In the genomic region with DNA sequence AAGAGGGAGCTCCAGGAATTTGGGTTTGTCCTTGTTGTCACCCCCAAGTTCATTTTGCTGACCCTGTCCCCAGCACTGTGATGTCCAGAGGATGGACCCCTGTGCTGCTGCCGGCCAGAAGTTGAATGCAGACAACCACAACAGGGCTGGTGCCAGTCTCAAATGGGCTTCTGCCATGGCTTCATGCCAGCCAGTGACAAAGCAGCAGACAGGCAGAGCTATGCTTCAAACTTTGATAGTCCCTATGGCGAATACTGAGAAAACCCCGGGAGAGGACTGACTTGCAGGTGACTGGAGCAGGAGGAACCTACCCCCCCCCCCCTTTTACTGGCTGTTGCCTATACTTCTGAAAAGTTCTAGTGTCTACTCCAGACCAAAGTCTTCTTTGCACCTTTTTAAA, we compare ENCODE assay signal across 8 cellular contexts. TPM values are rescaled to one million over a fixed set of nuclear protein-coding genes. Genes with fewer than 3 reads are reported as not detected.
A peak's percentile ranks its signal among the peaks of the same experiment; 100 is the strongest.
DNase-seq lines count a peak whose midpoint lies in the region.

No MANE protein-coding gene starts in this region.

- peak; percentile 77 for DNase-seq in Ammon's horn (ENCODE audit: low spot score)
- DNase-seq in LHCN-M2 (ENCODE audit: low read depth) = peak; percentile 43
- peak; percentile 41 for DNase-seq in cerebellar cortex (ENCODE audit: low spot score)
- DNase-seq in midbrain (lab: John Stamatoyannopoulos, UW) = peak; percentile 42
- DNase-seq in SHP77 treated with DMSO at 0.1 percent for 48 hours (lab: John Stamatoyannopoulos, UW) = no peak
- DNase-seq in mucosa of gallbladder (ENCODE audit: low spot score) = no peak
- DNase-seq in epidermal melanocyte (ENCODE audit: insufficient read length, low spot score) = no peak
- DNase-seq in NCI-H1417 (lab: John Stamatoyannopoulos, UW) = no peak

RNA-seq across cellular contexts. Expression of gene SMAD7, which starts 3.2 kb away (rescaled TPM):
- 7.6 and 13.9 TPM in 2 replicates for total RNA-seq in LHCN-M2 (2014; rRNA removed)
- 10.4 TPM for polyA plus RNA-seq in LHCN-M2 (2012)
- 20.0 TPM for total RNA-seq in mucosa of gallbladder

Comparison
In these comparisons a context has a peak if more than half of its experiments do, and no peak if none do; other contexts are left out.
1. DNase-seq: peak in Ammon's horn (single experiment), LHCN-M2 (single experiment), cerebellar cortex (single experiment) and midbrain (single experiment); none in SHP77 treated with DMSO at 0.1 percent for 48 hours (single experiment), mucosa of gallbladder (single experiment), epidermal melanocyte (single experiment) and NCI-H1417 (0 of 3).